Comparison of ENCODE assay signal across 24 cellular contexts in genomic region chr10:43268491-43268890, GRCh38. TPM values are rescaled to one million over a fixed set of nuclear protein-coding genes. Genes with fewer than 3 reads are reported as not detected.
DNase-seq lines count a peak whose midpoint lies in the region; ATAC-seq, FAIRE-seq and TF ChIP-seq lines count a peak whose summit lies in the region.
"Had no signal": no experiment of that assay in that cellular context is flagged by ENCODE, and none has a peak within 500 bp of the region (broad histone marks: within the 10 kb centered on the region; RNA-seq: fewer than 3 reads in every experiment).

No MANE protein-coding gene starts in this region.

- no peak overlapping the region for H2AK5ac ChIP-seq in H1 (ENCODE audit: low read depth, low read length)

- DNase-seq in AG08396 (ENCODE audit: low spot score) = peak; percentile 14
- no peak for DNase-seq in CD8-positive, alpha-beta T cell
- DNase-seq in HEK293T (ENCODE audit: extremely low spot score) = peak; percentile 5
- DNase-seq in H1 (ENCODE audit: low read depth in 1 of 2, low spot score in 2 of 2) = no peak
- DNase-seq in CD4-positive, alpha-beta T cell = no peak
- no peak for DNase-seq in occipital lobe (lab: John Stamatoyannopoulos, UW)
- no peak for DNase-seq in HFFc6
- DNase-seq: BE2C; C1 segment of cervical spinal cord; CD4-positive, CD25-positive, alpha-beta regulatory T cell; COR-L47; DMS 273 treated with DMSO at 0.1 percent for 48 hours; DMS53; DND-41; EL; GOT3; H9; Kasumi-1; KG1 had no signal

- no peak overlapping the region for H2AFZ ChIP-seq in H1 (ENCODE audit: low read length)

- H3K4me3 Mint-ChIP-seq in CD8-positive, alpha-beta T cell = peak overlapping the region; percentile 6
- no peak overlapping the region for H3K4me3 Mint-ChIP-seq in CD4-positive, alpha-beta T cell
- no peak overlapping the region for H3K4me3 Mint-ChIP-seq in HFFc6

- no peak overlapping the region for H2BK20ac ChIP-seq in H1 (ENCODE audit: low read length)

- no peak overlapping the region for H3K9ac ChIP-seq in H1 (replicated peaks in 1 of 4; ENCODE audit: extremely low read depth in 1 of 4, low read depth in 3 of 4, low read length in 3 of 4)

- H3K79me2 ChIP-seq in H1 (ENCODE audit: control insufficient read depth in 1 of 2, insufficient read depth in 2 of 2, low read length in 2 of 2) = no peaks in the 10 kb centered on the region

- no peaks in the 10 kb centered on the region for H3K9me3 ChIP-seq in CD8-positive, alpha-beta T cell (ENCODE audit: low read length)
- H3K9me3 ChIP-seq in H1 (ENCODE audit: insufficient read depth in 2 of 2, low read depth in 1 of 2, low read length in 1 of 2) = 0 out of 4 replicates have a peak, but pooled peaks cover 0 to 3% of the 10 kb centered on the region in 2 experiments
- no peaks in the 10 kb centered on the region for H3K9me3 ChIP-seq in CD4-positive, alpha-beta T cell (ENCODE audit: control insufficient read depth, low read length)
- H3K9me3 ChIP-seq: BE2C had no signal

- no peak overlapping the region for H3K4me2 ChIP-seq in H1 (ENCODE audit: insufficient read depth in 1 of 2, low read depth in 2 of 2, low read length in 2 of 2)

- no peak overlapping the region for H3K4ac ChIP-seq in H1 (replicated peaks; ENCODE audit: insufficient read length, low read depth, low read length)

- no peak overlapping the region for H3K4me3 ChIP-seq in CD8-positive, alpha-beta T cell (ENCODE audit: low read depth, low read length)
- H3K4me3 ChIP-seq in H1 (ENCODE audit: extremely low read depth in 1 of 4, insufficient read depth in 2 of 4, low read depth in 3 of 4, low read length in 4 of 4) = no peak overlapping the region
- H3K4me3 ChIP-seq: GM12878 had no signal

- H3K14ac ChIP-seq in H1 (ENCODE audit: insufficient read length) = no peak overlapping the region

- WGBS in H1 (ENCODE audit: extremely low coverage in 1 of 2, insufficient coverage in 1 of 2, insufficient read length in 1 of 2, insufficient replicate concordance in 2 of 2, low coverage in 1 of 2, low lambda C conversion rate in 2 of 2, missing lambda C conversion rate in 1 of 2), 2 experiments = 87% methylated on average over 4 of the region's 4 CpGs; no CpG with 5 or more reads in 1 of the 2 experiments

- no peak for TF ChIP-seq EP300 in H1 (IDR thresholded peaks at IDR 0.05; ENCODE audit: borderline replicate concordance in 1 of 2, low read depth in 2 of 2, low read length in 2 of 2)

- no peak for ATAC-seq in CD8-positive, alpha-beta T cell
- no peak for ATAC-seq in CD4-positive, alpha-beta T cell (ENCODE audit: poor library complexity)
- no peak for ATAC-seq in GM21723 (IDR thresholded peaks at IDR 0.05; ENCODE audit: unreplicated experiment)
- ATAC-seq: GM12878 had no signal

- no peak for TF ChIP-seq POLR2A in H1 (IDR thresholded peaks at IDR 0.05; ENCODE audit: control extremely low read depth in 1 of 2, low read depth in 2 of 2, low read length in 2 of 2)

- H3K27me3 Mint-ChIP-seq in CD8-positive, alpha-beta T cell (ENCODE audit: low read depth) = peaks cover 53% of the 10 kb centered on the region
- peaks cover 73% of the 10 kb centered on the region for H3K27me3 Mint-ChIP-seq in CD4-positive, alpha-beta T cell
- H3K27me3 Mint-ChIP-seq in HFFc6 (ENCODE audit: insufficient read depth) = peaks cover 50% of the 10 kb centered on the region

- H3K36me3 Mint-ChIP-seq in CD8-positive, alpha-beta T cell = no peaks in the 10 kb centered on the region
- H3K36me3 Mint-ChIP-seq in CD4-positive, alpha-beta T cell (ENCODE audit: low read depth) = no peaks in the 10 kb centered on the region
- H3K36me3 Mint-ChIP-seq in HFFc6 (ENCODE audit: low read depth) = no peaks in the 10 kb centered on the region
- H3K36me3 Mint-ChIP-seq: CD4-positive, CD25-positive, alpha-beta regulatory T cell had no signal

- H2BK15ac ChIP-seq in H1 (ENCODE audit: low read length) = no peak overlapping the region

- no peak overlapping the region for H4K8ac ChIP-seq in H1 (ENCODE audit: extremely low read depth, insufficient read depth, low read length)

- CTCF ChIA-PET in CD8-positive, alpha-beta T cell (lab: Charles Lee) = interaction anchor here (1.0 to 3.1 kb wide), 5 partner anchors 13 to 80 kb away, joined by 3 to 11 read pairs (median 4); no protein-coding TSS in a partner anchor
- CTCF ChIA-PET in HEK293T (lab: Yijun Ruan, JAX) = no interaction called here
- CTCF ChIA-PET in H1 (lab: Charles Lee; ENCODE audit: partially characterized antibody) = interaction anchor here (0.9 to 6.1 kb wide), 7 partner anchors 11 to 193 kb away, joined by 3 to 38 read pairs (median 6); no protein-coding TSS in a partner anchor
- CTCF ChIA-PET in CD4-positive, alpha-beta T cell (lab: Charles Lee) = interaction anchor here (2.3 kb wide), 1 partner anchor 25 kb away, joined by 8 read pairs; no protein-coding TSS in a partner anchor

- no peak overlapping the region for H4K91ac ChIP-seq in H1 (replicated peaks; ENCODE audit: insufficient read length, low read length)

- no peak for TF ChIP-seq CTCF in CD8-positive, alpha-beta T cell (IDR thresholded peaks at IDR 0.05)
- no peak for TF ChIP-seq CTCF in H1 (IDR thresholded peaks at IDR 0.05; ENCODE audit: control extremely low read depth in 1 of 3, insufficient read depth in 1 of 3, low read depth in 1 of 3, low read length in 3 of 3)
- TF ChIP-seq CTCF in CD4-positive, alpha-beta T cell (IDR thresholded peaks at IDR 0.05) = no peak
- no peak for TF ChIP-seq CTCF in HFFc6 (IDR thresholded peaks at IDR 0.05)

- no peak for FAIRE-seq in H1 (lab: Jason Lieb, UNC)
- FAIRE-seq: GM12878, GM19239 had no signal

- H2BK12ac ChIP-seq in H1 (ENCODE audit: low read depth, low read length) = no peak overlapping the region

- peaks cover 14% of the 10 kb centered on the region for H3K27me3 ChIP-seq in CD8-positive, alpha-beta T cell (ENCODE audit: insufficient read depth, low read length)
- peaks cover 19 to 36% (median 34%) of the 10 kb centered on the region in 4 experiments for H3K27me3 ChIP-seq in H1 (replicated peaks in 1 of 4; ENCODE audit: control insufficient read depth in 3 of 4, extremely low read depth in 1 of 4, insufficient read depth in 3 of 4, low read length in 3 of 4)
- peaks cover 55% of the 10 kb centered on the region for H3K27me3 ChIP-seq in CD4-positive, alpha-beta T cell (ENCODE audit: control insufficient read depth, insufficient read depth, low read length)

- no peaks in the 10 kb centered on the region for H3K36me3 ChIP-seq in CD8-positive, alpha-beta T cell (ENCODE audit: insufficient read depth, low read length)
- H3K36me3 ChIP-seq in H1 (ENCODE audit: control insufficient read depth in 2 of 4, insufficient read depth in 4 of 4, low read length in 3 of 4) = no peaks in the 10 kb centered on the region
- H3K36me3 ChIP-seq: BE2C had no signal

- no peak overlapping the region for H3K23ac ChIP-seq in H1 (ENCODE audit: insufficient read length)

- H4K20me1 ChIP-seq in H1 (replicated peaks in 1 of 2; ENCODE audit: control insufficient read depth in 1 of 2, insufficient read depth in 2 of 2, low read length in 2 of 2) = peaks cover 0 to 2% of the 10 kb centered on the region in 2 experiments

- H3K18ac ChIP-seq in H1 (ENCODE audit: extremely low read depth, low read length) = no peak overlapping the region

- POLR2A ChIA-PET in CD8-positive, alpha-beta T cell (lab: Charles Lee) = interaction anchor here (0.7 kb wide), 1 partner anchor 75 kb away, joined by 3 read pairs; no protein-coding TSS in a partner anchor
- POLR2A ChIA-PET in HEK293T (lab: Yijun Ruan, JAX) = no interaction called here
- POLR2A ChIA-PET in H1 (lab: Charles Lee; ENCODE audit: partially characterized antibody) = no interaction called here
- POLR2A ChIA-PET in CD4-positive, alpha-beta T cell (lab: Charles Lee) = interaction anchor here (0.5 to 1.1 kb wide), 2 partner anchors 18 to 20 kb away, joined by 3 read pairs; no protein-coding TSS in a partner anchor

- no peaks in the 10 kb centered on the region for H3K9me3 Mint-ChIP-seq in CD8-positive, alpha-beta T cell
- no peaks in the 10 kb centered on the region for H3K9me3 Mint-ChIP-seq in CD4-positive, alpha-beta T cell
- H3K9me3 Mint-ChIP-seq in HFFc6 = no peaks in the 10 kb centered on the region

- no peak overlapping the region for H2BK120ac ChIP-seq in H1 (replicated peaks; ENCODE audit: low read depth, low read length)

- intact Hi-C loops in CD8-positive, alpha-beta T cell (cut with DNase I, micrococcal nuclease) = loop anchor here in 1 of 2 experiments (10.0 kb wide), 1 partner anchor 556 kb away; no protein-coding TSS in a partner anchor
- intact Hi-C loops in CD4-positive, alpha-beta T cell (cut with DNase I, micrococcal nuclease) = loop anchor here in 1 of 2 experiments (5.0 kb wide), 1 partner anchor 194 kb away; no protein-coding TSS in a partner anchor

- TF ChIP-seq RAD21 in H1 (IDR thresholded peaks at IDR 0.05 in 1 of 2, conservative IDR thresholded peaks at IDR 0.05 in 1 of 2; ENCODE audit: low read depth in 2 of 2, low read length in 2 of 2) = no peak

- H3K56ac ChIP-seq in H1 (replicated peaks; ENCODE audit: insufficient read length, low read depth, low read length) = no peak overlapping the region

- no peak overlapping the region for H4K5ac ChIP-seq in H1 (ENCODE audit: insufficient read length, low read depth, low read length)

- H3K27ac ChIP-seq in CD8-positive, alpha-beta T cell (ENCODE audit: low read depth, low read length) = no peak overlapping the region
- no peak overlapping the region for H3K27ac ChIP-seq in H1 (ENCODE audit: low read depth, low read length)
- no peak overlapping the region for H3K27ac ChIP-seq in CD4-positive, alpha-beta T cell (ENCODE audit: low read depth, low read length)

- H3K27ac Mint-ChIP-seq in CD8-positive, alpha-beta T cell = no peak overlapping the region
- H3K27ac Mint-ChIP-seq in CD4-positive, alpha-beta T cell = no peak overlapping the region
- H3K27ac Mint-ChIP-seq in HFFc6 = no peak overlapping the region
- H3K27ac Mint-ChIP-seq: CD4-positive, CD25-positive, alpha-beta regulatory T cell; H9 had no signal

- no peaks in the 10 kb centered on the region for H3K79me1 ChIP-seq in H1 (ENCODE audit: low read depth, low read length)

- H3K4me1 ChIP-seq in CD8-positive, alpha-beta T cell (ENCODE audit: insufficient read depth, low read length) = peaks cover 6% of the 10 kb centered on the region
- H3K4me1 ChIP-seq in H1 (replicated peaks in 1 of 4; ENCODE audit: control insufficient read depth in 3 of 4, insufficient read depth in 4 of 4, low read length in 3 of 4) = peaks cover 0 to 4% (median 3%) of the 10 kb centered on the region in 4 experiments; a peak in 5 of 7 replicates
- H3K4me1 ChIP-seq: BE2C had no signal

- peaks cover 6% of the 10 kb centered on the region for H3K4me1 Mint-ChIP-seq in CD8-positive, alpha-beta T cell (ENCODE audit: low read depth)
- peaks cover 5% of the 10 kb centered on the region for H3K4me1 Mint-ChIP-seq in CD4-positive, alpha-beta T cell (ENCODE audit: low read depth)
- no peaks in the 10 kb centered on the region for H3K4me1 Mint-ChIP-seq in HFFc6 (ENCODE audit: low read depth)

- H3K23me2 ChIP-seq in H1 (ENCODE audit: low read depth, low read length) = peaks cover 3% of the 10 kb centered on the region; the same call in 1 of the 2 replicates

- H2BK5ac ChIP-seq in H1 (ENCODE audit: low read depth, low read length) = no peak overlapping the region

RNA-seq across cellular contexts. Expression of gene RASGEF1A, which starts 1.6 kb away (rescaled TPM):
- total RNA-seq in CD8-positive, alpha-beta T cell = 1 to 10 TPM in 1 of 2 experiments, under 1 TPM in 1; 0.92 to 1.0 TPM
- total RNA-seq in H1 (2021; fragmentation: NEBNext Ultra II Directional; extraction: Animal tissue kit (Norgen Biotek cat#: 25700)) = 13.3 and 13.4 TPM in 2 replicates
- 25.6 and 30.7 TPM in 2 replicates for polyA plus RNA-seq in H1 (2011; rRNA removed)
- 32.7 TPM for polyA plus RNA-seq in H1 (2011; cell fraction: cytosol; rRNA removed)
- 53.0 TPM for polyA plus RNA-seq in H1 (2011; cell fraction: nucleus; rRNA removed)
- 9.2 to 19.0 TPM (median 16.3 TPM) in 4 replicates for polyA plus RNA-seq in H1 (2012, experiment 1 of 2)
- polyA plus RNA-seq in H1 (2012, experiment 2 of 2) = 12.0 TPM
- 8.6 TPM for polyA plus RNA-seq in H1 (2013, experiment 1 of 2)
- polyA plus RNA-seq in H1 (2013, experiment 2 of 2) = 7.8 TPM
- 27.7 and 30.0 TPM in 2 replicates for polyA minus RNA-seq in H1 (2011; rRNA and poly(A)+ RNA removed)
- polyA minus RNA-seq in H1 (2011; cell fraction: cytosol; rRNA and poly(A)+ RNA removed) = 26.3 TPM
- 26.0 TPM for polyA minus RNA-seq in H1 (2011; cell fraction: nucleus; rRNA and poly(A)+ RNA removed)
- total RNA-seq in CD4-positive, alpha-beta T cell = 1 to 10 TPM; 1.2 to 1.4 TPM
- 9.7 TPM for total RNA-seq in occipital lobe
- total RNA-seq in HFFc6 (2021; fragmentation: NEBNext Ultra II Directional; extraction: Animal tissue kit (Norgen Biotek cat#: 25700)) = not detected
- total RNA-seq: A172, HT-29 had no signal

Comparison
In these comparisons a context has a peak if more than half of its experiments do, and no peak if none do; other contexts are left out.
1. DNase-seq: peak in AG08396 (single experiment) and HEK293T (single experiment); none in CD8-positive, alpha-beta T cell (0 of 7), H1 (0 of 2), CD4-positive, alpha-beta T cell (0 of 10), occipital lobe (single experiment) and HFFc6 (single experiment).
2. POLR2A ChIA-PET loops: an anchor here in CD8-positive, alpha-beta T cell (0.7 kb wide) and CD4-positive, alpha-beta T cell (0.5 to 1.1 kb wide); none called in HEK293T and H1.